In the genomic region with DNA sequence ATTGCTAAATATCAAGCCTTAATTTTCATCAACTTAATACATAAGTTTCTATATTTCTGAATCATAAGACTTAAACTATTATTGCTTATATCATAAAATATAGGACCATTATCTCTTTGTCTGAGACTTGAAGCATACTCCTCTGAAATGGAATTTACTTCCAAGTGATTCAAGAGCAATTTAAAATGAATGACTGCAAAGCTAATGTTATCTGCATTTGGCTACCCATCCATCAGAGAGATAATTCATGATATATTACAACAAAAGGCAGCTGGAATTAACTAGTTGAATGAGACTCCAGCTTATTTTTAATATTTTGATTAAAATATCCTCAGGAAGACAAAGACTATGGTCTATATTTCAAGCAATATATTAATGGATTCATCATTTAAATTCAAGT, we compare ENCODE assay signal across 8 cellular contexts.
"Had no signal": no experiment of that assay in that cellular context is flagged by ENCODE, and none has a peak within 500 bp of the region (broad histone marks: within the 10 kb centered on the region; RNA-seq: fewer than 3 reads in every experiment).

No MANE protein-coding gene starts in this region.

- H3K4me3 Mint-ChIP-seq: IgD-negative memory B cell had no signal

- FAIRE-seq: HepG2, HTR-8/SVneo, K562 had no signal

- H3K36me3 Mint-ChIP-seq: IgD-negative memory B cell had no signal

- H3K4me1 Mint-ChIP-seq: IgD-negative memory B cell had no signal

- H3K27ac ChIP-seq: HL-60 had no signal

- H3K4me3 ChIP-seq: K562 had no signal

- ATAC-seq: HepG2, K562 had no signal

- H3K27ac Mint-ChIP-seq: IgD-negative memory B cell had no signal

- DNase-seq: IMR-90, KBM-7, KG1 had no signal

- H3K27me3 Mint-ChIP-seq: IgD-negative memory B cell had no signal
